In the genomic region with DNA sequence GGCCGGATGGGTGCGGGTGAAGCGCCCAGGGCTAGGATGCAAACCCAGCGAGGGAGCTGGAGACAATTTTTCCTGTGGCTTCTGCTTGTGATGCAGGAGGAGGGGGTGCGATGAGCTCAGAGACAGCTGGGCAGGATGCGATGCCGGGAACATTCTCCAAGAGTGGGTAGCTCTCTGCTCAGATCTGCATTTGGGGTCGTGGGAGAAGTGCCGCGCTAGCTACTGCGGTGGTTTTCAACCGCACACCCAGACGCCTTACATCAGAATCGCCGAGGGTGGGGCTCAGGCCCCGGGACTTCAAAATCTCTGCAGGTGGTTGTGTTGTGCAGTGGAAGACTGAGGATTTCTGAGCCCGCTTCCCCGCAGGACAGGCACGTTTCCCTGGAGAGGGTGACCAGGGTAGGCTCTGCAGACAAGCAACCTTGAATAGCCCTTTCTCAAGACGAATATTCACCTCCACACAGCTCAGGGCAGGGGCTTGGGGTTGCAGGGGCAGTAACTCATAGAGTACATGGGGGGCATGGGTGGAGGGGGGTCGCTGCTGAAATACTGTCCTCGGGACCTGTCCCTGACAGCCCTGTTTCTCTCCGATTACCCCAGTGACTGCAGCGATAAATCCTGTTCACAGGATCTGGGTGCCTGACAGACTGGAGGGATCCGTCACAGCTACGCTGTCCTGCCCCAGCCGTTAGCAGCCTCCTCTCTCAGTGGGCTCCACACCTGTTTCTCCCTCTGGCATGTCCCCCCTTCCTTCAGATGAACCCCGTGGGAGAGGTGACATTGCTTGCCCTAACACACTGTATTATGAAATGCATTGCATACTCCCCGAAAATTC, we compare ENCODE assay signal across 21 cellular contexts.
A peak's percentile ranks its signal among the peaks of the same experiment; 100 is the strongest.
DNase-seq lines count a peak whose midpoint lies in the region; ATAC-seq, FAIRE-seq and TF ChIP-seq lines count a peak whose summit lies in the region.
"Had no signal": no experiment of that assay in that cellular context is flagged by ENCODE, and none has a peak within 500 bp of the region (broad histone marks: within the 10 kb centered on the region; RNA-seq: fewer than 3 reads in every experiment).

No MANE protein-coding gene starts in this region.

- ATAC-seq in Panc1 (peak; percentile 52; the same call in 1 of the 2 replicates), HG03565 (IDR thresholded peaks at IDR 0.05; ENCODE audit: unreplicated experiment) (no peak)

- CTCF ChIA-PET in Panc1 (lab: Charles Lee) = no interaction called here
- CTCF ChIA-PET in H1 (lab: Charles Lee; ENCODE audit: partially characterized antibody) = interaction anchor here (0.9 to 1.1 kb wide), 2 partner anchors 8 to 20 kb away, joined by 3 to 4 read pairs; no protein-coding TSS in a partner anchor

- H3K27ac ChIP-seq in Panc1 (ENCODE audit: low read length) (no peak overlapping the region), H1 (ENCODE audit: low read depth, low read length) (no peak overlapping the region), neuronal stem cell (replicated peaks; ENCODE audit: low read length) (no peak overlapping the region), right atrium auricular region (no peak overlapping the region)
- H3K27ac ChIP-seq: Peyer's patch had no signal

- H2AK5ac ChIP-seq in H1 (ENCODE audit: low read depth, low read length) = no peak overlapping the region; the same call in 1 of the 2 replicates
- no peak overlapping the region for H2AK5ac ChIP-seq in neuronal stem cell (ENCODE audit: low read depth, low read length)

- DNase-seq in H7 (peak; percentile 40), Panc1 (ENCODE audit: low read depth, low spot score) (no peak), H1 (ENCODE audit: low read depth in 1 of 2, low spot score in 2 of 2) (no peak), neuronal stem cell (ENCODE audit: low spot score) (no peak), right atrium auricular region (ENCODE audit: low spot score) (no peak)
- DNase-seq in activated T-helper 2 cell treated with anti-CD3 and anti-CD28 coated beads, Interferon-gamma antibody, Interleukin-2, Interleukin-4, amounts not matched to agents 10 μg/mL and 5 μg/mL and 100 μg/mL, durations not matched to agents 14 hours and 24 hours and 36 hours (ENCODE audit: low spot score) = no peak
- no peak for DNase-seq in activated naive CD4-positive, alpha-beta T cell treated with anti-CD3 and anti-CD28 coated beads, Interleukin-2, amount 50 U/mL, for 16 hours
- DNase-seq: BE2C; CD4-positive, alpha-beta memory T cell; DMS79 treated with DMSO at 0.1 percent for 48 hours; GDM1; H9; KBM-7; NCI-H1048; NCI-H1694 treated with DMSO at 0.1 percent for 48 hours; NCI-H446; NCI-H748 treated with DMSO at 0.1 percent for 48 hours; Peyer's patch; SHP77 treated with DMSO at 0.1 percent for 48 hours had no signal

- no peak overlapping the region for H2BK5ac ChIP-seq in H1 (ENCODE audit: low read depth, low read length)
- H2BK5ac ChIP-seq in neuronal stem cell (ENCODE audit: low read length) = no peak overlapping the region

- no peak overlapping the region for H3K4me2 ChIP-seq in H1 (ENCODE audit: insufficient read depth in 1 of 2, low read depth in 2 of 2, low read length in 2 of 2)
- no peak overlapping the region for H3K4me2 ChIP-seq in neuronal stem cell (ENCODE audit: insufficient read depth, low read length, poor library complexity, severe bottlenecking)

- no peak overlapping the region for H4K5ac ChIP-seq in H1 (ENCODE audit: insufficient read length, low read depth, low read length)

- no peak for TF ChIP-seq RAD21 in H1 (IDR thresholded peaks at IDR 0.05 in 1 of 2, conservative IDR thresholded peaks at IDR 0.05 in 1 of 2; ENCODE audit: low read depth in 2 of 2, low read length in 2 of 2)

- TF ChIP-seq CTCF in Panc1 (IDR thresholded peaks at IDR 0.05) (no peak), H1 (IDR thresholded peaks at IDR 0.05; ENCODE audit: control extremely low read depth in 1 of 3, insufficient read depth in 1 of 3, low read depth in 1 of 3, low read length in 3 of 3) (no peak), right atrium auricular region (IDR thresholded peaks at IDR 0.05) (no peak)

- H3K9me3 Mint-ChIP-seq in activated T-helper 2 cell treated with anti-CD3 and anti-CD28 coated beads, Interferon-gamma antibody, Interleukin-2, Interleukin-4, amounts not matched to agents 10 μg/mL and 5 μg/mL and 100 μg/mL, durations not matched to agents 14 hours and 24 hours and 36 hours = no peaks in the 10 kb centered on the region
- H3K9me3 Mint-ChIP-seq: CD4-positive, alpha-beta memory T cell had no signal

- no peak overlapping the region for H3K4me3 Mint-ChIP-seq in activated T-helper 2 cell treated with anti-CD3 and anti-CD28 coated beads, Interferon-gamma antibody, Interleukin-2, Interleukin-4, amounts not matched to agents 10 μg/mL and 5 μg/mL and 100 μg/mL, durations not matched to agents 14 hours and 24 hours and 36 hours (ENCODE audit: low read depth)
- H3K4me3 Mint-ChIP-seq: CD4-positive, alpha-beta memory T cell; H9 had no signal

- H3K23ac ChIP-seq in H1 (ENCODE audit: insufficient read length) (no peak overlapping the region), neuronal stem cell (ENCODE audit: low read depth, low read length, poor library complexity) (no peak overlapping the region)

- H3K79me1 ChIP-seq in H1 (ENCODE audit: low read depth, low read length) (no peaks in the 10 kb centered on the region), neuronal stem cell (ENCODE audit: low read depth, low read length) (no peaks in the 10 kb centered on the region)

- H3K27me3 ChIP-seq in H7 (ENCODE audit: control insufficient read depth, insufficient read depth, low read length) (no peaks in the 10 kb centered on the region), Panc1 (ENCODE audit: control insufficient read depth, insufficient read depth, low read length) (no peaks in the 10 kb centered on the region), H1 (replicated peaks in 1 of 4; ENCODE audit: control insufficient read depth in 3 of 4, extremely low read depth in 1 of 4, insufficient read depth in 3 of 4, low read length in 3 of 4) (no peaks in the 10 kb centered on the region), neuronal stem cell (ENCODE audit: control insufficient read depth in 3 of 3, insufficient read depth in 3 of 3, low read depth in 1 of 3, low read length in 3 of 3) (no peaks in the 10 kb centered on the region), right atrium auricular region (no peaks in the 10 kb centered on the region)
- H3K27me3 ChIP-seq: BE2C, Peyer's patch had no signal

- H4K8ac ChIP-seq in H1 (ENCODE audit: extremely low read depth, insufficient read depth, low read length) = peak overlapping the region; percentile 7; the same call in 1 of the 2 replicates
- no peak overlapping the region for H4K8ac ChIP-seq in neuronal stem cell (ENCODE audit: low read depth, low read length)

- no peak overlapping the region for H3K27ac Mint-ChIP-seq in activated T-helper 2 cell treated with anti-CD3 and anti-CD28 coated beads, Interferon-gamma antibody, Interleukin-2, Interleukin-4, amounts not matched to agents 10 μg/mL and 5 μg/mL and 100 μg/mL, durations not matched to agents 14 hours and 24 hours and 36 hours

- H3K4me1 Mint-ChIP-seq in activated T-helper 2 cell treated with anti-CD3 and anti-CD28 coated beads, Interferon-gamma antibody, Interleukin-2, Interleukin-4, amounts not matched to agents 10 μg/mL and 5 μg/mL and 100 μg/mL, durations not matched to agents 14 hours and 24 hours and 36 hours (ENCODE audit: low read depth) = peaks cover under 1% of the 10 kb centered on the region

- TF ChIP-seq EP300 in H1 (IDR thresholded peaks at IDR 0.05; ENCODE audit: borderline replicate concordance in 1 of 2, low read depth in 2 of 2, low read length in 2 of 2) = no peak

- no peak overlapping the region for H4K91ac ChIP-seq in H1 (replicated peaks; ENCODE audit: insufficient read length, low read length)
- no peak overlapping the region for H4K91ac ChIP-seq in neuronal stem cell (ENCODE audit: low read depth, low read length, poor library complexity)

- H3K18ac ChIP-seq in H1 (ENCODE audit: extremely low read depth, low read length) (no peak overlapping the region), neuronal stem cell (ENCODE audit: low read length) (peak overlapping the region; percentile 19)

- intact Hi-C loops in Panc1 (cut with micrococcal nuclease; ENCODE audit: unreplicated experiment) = no loop called here
- intact Hi-C loops in activated T-helper 2 cell treated with anti-CD3 and anti-CD28 coated beads, Interferon-gamma antibody, Interleukin-2, Interleukin-4, amounts not matched to agents 10 μg/mL and 5 μg/mL and 100 μg/mL, durations not matched to agents 14 hours and 24 hours and 36 hours (cut with micrococcal nuclease) = no loop called here

- H2BK120ac ChIP-seq in H1 (replicated peaks; ENCODE audit: low read depth, low read length) (no peak overlapping the region), neuronal stem cell (ENCODE audit: low read depth, low read length) (peak overlapping the region; percentile 48)

- H3K9ac ChIP-seq in H1 (replicated peaks in 1 of 4; ENCODE audit: extremely low read depth in 1 of 4, low read depth in 3 of 4, low read length in 3 of 4) = no peak overlapping the region
- H3K9ac ChIP-seq in neuronal stem cell (ENCODE audit: low read depth, low read length, poor library complexity) = no peak overlapping the region

- POLR2A ChIA-PET in Panc1 (lab: Charles Lee) (interaction anchor here (0.7 kb wide), 1 partner anchor 1028 kb away, joined by 11 read pairs; the partner anchor contains the start of gene GRIN2A), H1 (lab: Charles Lee; ENCODE audit: partially characterized antibody) (interaction anchor here (0.7 to 1.3 kb wide), 2 partner anchors 24 to 76 kb away, joined by 3 to 4 read pairs; no protein-coding TSS in a partner anchor)

- no peak overlapping the region for H2AFZ ChIP-seq in H1 (ENCODE audit: low read length)
- no peak overlapping the region for H2AFZ ChIP-seq in neuronal stem cell (ENCODE audit: low read length)

- H3K14ac ChIP-seq in H1 (ENCODE audit: insufficient read length) (no peak overlapping the region), neuronal stem cell (ENCODE audit: low read length) (no peak overlapping the region)

- H2BK12ac ChIP-seq in H1 (ENCODE audit: low read depth, low read length) = peak overlapping the region; percentile 68; the same call in 1 of the 2 replicates
- no peak overlapping the region for H2BK12ac ChIP-seq in neuronal stem cell (ENCODE audit: low read length)

- in situ Hi-C loops in Panc1 (cut with HindIII; ENCODE audit: low pct_unique_long_range_greater_than_20kb, low sequenced_read_pairs) = no loop called here

- TF ChIP-seq POLR2A in H1 (IDR thresholded peaks at IDR 0.05; ENCODE audit: control extremely low read depth in 1 of 2, low read depth in 2 of 2, low read length in 2 of 2) = no peak

- H3K4ac ChIP-seq in H1 (replicated peaks; ENCODE audit: insufficient read length, low read depth, low read length) = peak overlapping the region; percentile 59
- no peak overlapping the region for H3K4ac ChIP-seq in neuronal stem cell (ENCODE audit: low read length)

- 72% methylated on average over 29 of the region's 29 CpGs; no CpG with 5 or more reads in 1 of the 2 experiments for WGBS in H1 (ENCODE audit: extremely low coverage in 1 of 2, insufficient coverage in 1 of 2, insufficient read length in 1 of 2, insufficient replicate concordance in 2 of 2, low coverage in 1 of 2, low lambda C conversion rate in 2 of 2, missing lambda C conversion rate in 1 of 2), 2 experiments
- no CpG with 5 or more reads among the region's 29 CpGs for WGBS in neuronal stem cell (ENCODE audit: extremely low coverage in 2 of 2, insufficient read length in 2 of 2, insufficient replicate concordance in 1 of 2), 2 donors

- BruUV-seq in Panc1 (replicated peaks; lab: Mats Ljungman, UMichigan) = no TSS peak

- H3K9me3 ChIP-seq in Panc1 (ENCODE audit: control insufficient read depth, insufficient read depth, low read depth, low read length) = no peaks in the 10 kb centered on the region
- H3K9me3 ChIP-seq in H1 (ENCODE audit: insufficient read depth in 2 of 2, low read depth in 1 of 2, low read length in 1 of 2) = no peaks in the 10 kb centered on the region
- no peaks in the 10 kb centered on the region for H3K9me3 ChIP-seq in neuronal stem cell (replicated peaks in 1 of 2; ENCODE audit: control insufficient read depth in 2 of 2, insufficient read depth in 1 of 2, low read depth in 1 of 2, low read length in 2 of 2)
- no peaks in the 10 kb centered on the region for H3K9me3 ChIP-seq in right atrium auricular region
- H3K9me3 ChIP-seq: BE2C, Peyer's patch had no signal

- H3K4me1 ChIP-seq in Panc1 (ENCODE audit: control insufficient read depth, insufficient read depth, low read length) (no peaks in the 10 kb centered on the region), H1 (replicated peaks in 1 of 4; ENCODE audit: control insufficient read depth in 3 of 4, insufficient read depth in 4 of 4, low read length in 3 of 4) (peaks cover 3 to 17% (median 8%) of the 10 kb centered on the region in 4 experiments; a peak in 6 of 7 replicates), neuronal stem cell (ENCODE audit: control insufficient read depth in 2 of 2, insufficient read depth in 1 of 2, low read depth in 1 of 2, low read length in 2 of 2) (peaks cover 0 to 3% of the 10 kb centered on the region in 2 donors), right atrium auricular region (no peaks in the 10 kb centered on the region)
- H3K4me1 ChIP-seq: BE2C, Peyer's patch had no signal

- H2BK15ac ChIP-seq in H1 (ENCODE audit: low read length) = 0 out of 2 replicates have a peak overlapping the region, but pooled peaks have one; percentile 36
- no peak overlapping the region for H2BK15ac ChIP-seq in neuronal stem cell (ENCODE audit: low read length)

- H3K56ac ChIP-seq in H1 (replicated peaks; ENCODE audit: insufficient read length, low read depth, low read length) = no peak overlapping the region

- H3K36me3 ChIP-seq in H7 (replicated peaks; ENCODE audit: control insufficient read depth, insufficient read depth, low read length) (no peaks in the 10 kb centered on the region), Panc1 (ENCODE audit: control insufficient read depth, insufficient read depth, low read length) (no peaks in the 10 kb centered on the region), H1 (ENCODE audit: control insufficient read depth in 2 of 4, insufficient read depth in 4 of 4, low read length in 3 of 4) (no peaks in the 10 kb centered on the region), neuronal stem cell (replicated peaks in 1 of 2; ENCODE audit: control insufficient read depth in 2 of 2, insufficient read depth in 2 of 2, low read length in 2 of 2) (no peaks in the 10 kb centered on the region), right atrium auricular region (no peaks in the 10 kb centered on the region)
- H3K36me3 ChIP-seq: BE2C, Peyer's patch had no signal

- H2BK20ac ChIP-seq in H1 (ENCODE audit: low read length) = no peak overlapping the region

- peaks cover 7% of the 10 kb centered on the region; the same call in 1 of the 2 replicates for H3K23me2 ChIP-seq in H1 (ENCODE audit: low read depth, low read length)

- peaks cover 8% of the 10 kb centered on the region for H3K27me3 Mint-ChIP-seq in activated T-helper 2 cell treated with anti-CD3 and anti-CD28 coated beads, Interferon-gamma antibody, Interleukin-2, Interleukin-4, amounts not matched to agents 10 μg/mL and 5 μg/mL and 100 μg/mL, durations not matched to agents 14 hours and 24 hours and 36 hours (ENCODE audit: low read depth)

- H3K79me2 ChIP-seq in H1 (ENCODE audit: control insufficient read depth in 1 of 2, insufficient read depth in 2 of 2, low read length in 2 of 2) = no peaks in the 10 kb centered on the region

- peaks cover 0 to 3% of the 10 kb centered on the region in 2 experiments for H4K20me1 ChIP-seq in H1 (replicated peaks in 1 of 2; ENCODE audit: control insufficient read depth in 1 of 2, insufficient read depth in 2 of 2, low read length in 2 of 2)

- no peak for FAIRE-seq in H1 (lab: Jason Lieb, UNC)
- FAIRE-seq: GM12892 had no signal

- peak overlapping the region; percentile 14; the same call in 1 of the 2 replicates for H3K4me3 ChIP-seq in H7 (ENCODE audit: insufficient read depth, low read depth, low read length)
- H3K4me3 ChIP-seq in Panc1 (ENCODE audit: low read depth in 2 of 2, low read length in 2 of 2) = no peak overlapping the region
- H3K4me3 ChIP-seq in H1 (ENCODE audit: extremely low read depth in 1 of 4, insufficient read depth in 2 of 4, low read depth in 3 of 4, low read length in 4 of 4) = no peak overlapping the region
- no peak overlapping the region for H3K4me3 ChIP-seq in neuronal stem cell (ENCODE audit: low read length in 2 of 2)
- H3K4me3 ChIP-seq in right atrium auricular region = no peak overlapping the region
- H3K4me3 ChIP-seq: Peyer's patch had no signal

- H3K36me3 Mint-ChIP-seq in activated T-helper 2 cell treated with anti-CD3 and anti-CD28 coated beads, Interferon-gamma antibody, Interleukin-2, Interleukin-4, amounts not matched to agents 10 μg/mL and 5 μg/mL and 100 μg/mL, durations not matched to agents 14 hours and 24 hours and 36 hours (ENCODE audit: low read depth) = no peaks in the 10 kb centered on the region
- H3K36me3 Mint-ChIP-seq: CD4-positive, alpha-beta memory T cell had no signal
